Comparison of ENCODE assay signal across 7 cellular contexts in genomic region chrX:13646154-13646549, GRCh38. TPM values are rescaled to one million over a fixed set of nuclear protein-coding genes. Genes with fewer than 3 reads are reported as not detected.
DNase-seq lines count a peak whose midpoint lies in the region; ATAC-seq and TF ChIP-seq lines count a peak whose summit lies in the region.

No MANE protein-coding gene starts in this region.

- peak; percentile 79 for TF ChIP-seq CTCF in choroid plexus epithelial cell (conservative IDR thresholded peaks at IDR 0.05; ENCODE audit: low read depth, low read length)

- intact Hi-C loops in left colon (cut with DNase I, micrococcal nuclease), result no loop called here

- in situ Hi-C loops in G401 (cut with HindIII; ENCODE audit: low sequenced_read_pairs), result no loop called here

- DNase-seq in G401 (ENCODE audit: low spot score) (peak; percentile 37), LHCN-M2 (ENCODE audit: low read depth) (peak; percentile 54), SK-N-DZ (ENCODE audit: low spot score) (peak; percentile 15), choroid plexus epithelial cell (ENCODE audit: low read depth) (peak; percentile 78), left colon (peak; percentile 48 to 73)

- H3K4me3 Mint-ChIP-seq in stimulated activated naive CD8-positive, alpha-beta T cell treated with anti-CD3 and anti-CD28 coated beads, Interleukin-15, Interleukin-2, amounts not matched to agents 100 ng/mL and 50 ng/mL, for 24 hours, result no peak overlapping the region

- no peaks in the 10 kb centered on the region for H3K27me3 Mint-ChIP-seq in stimulated activated naive CD8-positive, alpha-beta T cell treated with anti-CD3 and anti-CD28 coated beads, Interleukin-15, Interleukin-2, amounts not matched to agents 100 ng/mL and 50 ng/mL, for 24 hours

- H3K4me1 Mint-ChIP-seq in stimulated activated naive CD8-positive, alpha-beta T cell treated with anti-CD3 and anti-CD28 coated beads, Interleukin-15, Interleukin-2, amounts not matched to agents 100 ng/mL and 50 ng/mL, for 24 hours (ENCODE audit: low read depth), result peaks cover 15% of the 10 kb centered on the region

- no peaks in the 10 kb centered on the region for H3K36me3 Mint-ChIP-seq in stimulated activated naive CD8-positive, alpha-beta T cell treated with anti-CD3 and anti-CD28 coated beads, Interleukin-15, Interleukin-2, amounts not matched to agents 100 ng/mL and 50 ng/mL, for 24 hours (ENCODE audit: low read depth)

- H3K9me3 Mint-ChIP-seq in stimulated activated naive CD8-positive, alpha-beta T cell treated with anti-CD3 and anti-CD28 coated beads, Interleukin-15, Interleukin-2, amounts not matched to agents 100 ng/mL and 50 ng/mL, for 24 hours, result no peaks in the 10 kb centered on the region

- peak; percentile 74 for ATAC-seq in left colon
- ATAC-seq in HG02759 (IDR thresholded peaks at IDR 0.05; ENCODE audit: unreplicated experiment), result no peak

- H3K27ac Mint-ChIP-seq in stimulated activated naive CD8-positive, alpha-beta T cell treated with anti-CD3 and anti-CD28 coated beads, Interleukin-15, Interleukin-2, amounts not matched to agents 100 ng/mL and 50 ng/mL, for 24 hours, result peak overlapping the region; percentile 56

- no peak overlapping the region for H3K4me3 ChIP-seq in choroid plexus epithelial cell (ENCODE audit: low read depth, low read length)

RNA-seq across cellular contexts. Expression of gene TCEANC, which starts 6.8 kb away (rescaled TPM):
- 0.81 and 2.3 TPM in 2 replicates for total RNA-seq in G401 (2014; rRNA removed; shearing (Covaris generic))
- total RNA-seq in LHCN-M2 (2014; rRNA removed), result 1.4 and 2.0 TPM in 2 replicates
- polyA plus RNA-seq in LHCN-M2 (2012), result 0.63 TPM
- 2.2 and 2.5 TPM in 2 replicates for polyA plus RNA-seq in SK-N-DZ (2014; cell fraction: cytosol; rRNA removed)
- polyA plus RNA-seq in SK-N-DZ (2014; cell fraction: nucleus; rRNA removed), result 1.0 and 5.1 TPM in 2 replicates
- 1 to 10 TPM; 2.2 to 4.3 TPM for total RNA-seq in left colon

RNA-seq across cellular contexts. Expression of gene RAB9A, which starts 42.8 kb away (rescaled TPM):
- total RNA-seq in G401 (2014; rRNA removed; shearing (Covaris generic)), result 62.5 and 92.6 TPM in 2 replicates
- total RNA-seq in LHCN-M2 (2014; rRNA removed) (20.2 and 32.2 TPM in 2 replicates), left colon (10 to 100 TPM; 28.0 to 70.6 TPM)
- 11.7 TPM for polyA plus RNA-seq in LHCN-M2 (2012)
- polyA plus RNA-seq in SK-N-DZ (2014; cell fraction: cytosol; rRNA removed), result 19.4 and 20.2 TPM in 2 replicates
- polyA plus RNA-seq in SK-N-DZ (2014; cell fraction: nucleus; rRNA removed), result 5.5 and 14.3 TPM in 2 replicates

Comparison
In these comparisons a context has a peak if more than half of its experiments do, and no peak if none do; other contexts are left out.
1. DNase-seq: peak in every context shown above with its lines; median percentile 78 in choroid plexus epithelial cell; 60 in left colon; 54 in LHCN-M2; 37 in G401; 15 in SK-N-DZ.